25 cellular contexts compared by ENCODE assay signal in genomic region chr7:119826547-119826946, GRCh38.
"Had no signal": no experiment of that assay in that cellular context is flagged by ENCODE, and none has a peak within 500 bp of the region (broad histone marks: within the 10 kb centered on the region; RNA-seq: fewer than 3 reads in every experiment).

No MANE protein-coding gene starts in this region.

- FAIRE-seq: islet of Langerhans, keratinocyte had no signal

- ATAC-seq: effector memory CD8-positive, alpha-beta T cell; esophagus mucosa; gastrocnemius medialis; heart right ventricle; left cardiac atrium; left lung; left ventricle myocardium superior; lower lobe of right lung; mucosa of descending colon; naive thymus-derived CD8-positive, alpha-beta T cell had no signal

- H3K36me3 ChIP-seq: esophagus squamous epithelium, gastrocnemius medialis, heart right ventricle, left lung, lower lobe of right lung had no signal

- H3K4me1 ChIP-seq: esophagus squamous epithelium, gastrocnemius medialis, heart right ventricle, left lung, lower lobe of right lung had no signal

- H3K4me3 ChIP-seq: esophagus squamous epithelium, gastrocnemius medialis, heart right ventricle, left lung, lower lobe of right lung, mucosa of descending colon had no signal

- H3K27ac ChIP-seq: epithelial cell of prostate, esophagus squamous epithelium, gastrocnemius medialis, heart right ventricle, left lung, lower lobe of right lung had no signal

- H3K27me3 ChIP-seq: esophagus squamous epithelium, gastrocnemius medialis, heart right ventricle, left lung had no signal

- DNase-seq: cortex of kidney; effector CD8-positive, alpha-beta T cell; effector memory CD8-positive, alpha-beta T cell; endodermal cell; erythroblast; esophagus squamous epithelium; foreskin fibroblast; foreskin melanocyte; gastrocnemius medialis; glutamatergic neuron; head of caudate nucleus; heart right ventricle; hippocampal formation; left cardiac atrium; left lung; left ventricle myocardium superior; lower lobe of right lung; mesenchymal stem cell; mucosa of descending colon; naive B cell; naive thymus-derived CD8-positive, alpha-beta T cell had no signal

- H3K9me3 ChIP-seq: gastrocnemius medialis, lower lobe of right lung, mucosa of descending colon had no signal
